In genomic region chr22:21855715-21856114, GRCh38 we compare ENCODE assay signal across 23 cellular contexts. TPM values are rescaled to one million over a fixed set of nuclear protein-coding genes. Genes with fewer than 3 reads are reported as not detected.
DNase-seq lines count a peak whose midpoint lies in the region; ATAC-seq and TF ChIP-seq lines count a peak whose summit lies in the region.
"Had no signal": no experiment of that assay in that cellular context is flagged by ENCODE, and none has a peak within 500 bp of the region (broad histone marks: within the 10 kb centered on the region; RNA-seq: fewer than 3 reads in every experiment).

No MANE protein-coding gene starts in this region.

- H3K4me1 ChIP-seq in cardiac muscle cell (ENCODE audit: low read depth), result peaks cover 29% of the 10 kb centered on the region
- H3K4me1 ChIP-seq in psoas muscle, result peaks cover 52% of the 10 kb centered on the region
- peaks cover 3% of the 10 kb centered on the region; the same call in 1 of the 2 replicates for H3K4me1 ChIP-seq in HAP-1

- H3K9me3 ChIP-seq in cardiac muscle cell (ENCODE audit: low read depth) (no peaks in the 10 kb centered on the region), psoas muscle (no peaks in the 10 kb centered on the region), HAP-1 (no peaks in the 10 kb centered on the region)
- H3K9me3 ChIP-seq: sigmoid colon had no signal

- H3K4me3 ChIP-seq in cardiac muscle cell (no peak overlapping the region), brain microvascular endothelial cell (ENCODE audit: low read depth, low read length) (no peak overlapping the region), psoas muscle (no peak overlapping the region), HAP-1 (no peak overlapping the region)
- H3K4me3 ChIP-seq: sigmoid colon had no signal

- TF ChIP-seq CTCF in cardiac muscle cell (IDR thresholded peaks at IDR 0.05; ENCODE audit: low read depth, low read length), result no peak
- no peak for TF ChIP-seq CTCF in brain microvascular endothelial cell (IDR thresholded peaks at IDR 0.05; ENCODE audit: low read depth, low read length, missing control alignments)
- TF ChIP-seq CTCF in psoas muscle (IDR thresholded peaks at IDR 0.05), result no peak

- H3K27me3 ChIP-seq in cardiac muscle cell (no peaks in the 10 kb centered on the region), brain microvascular endothelial cell (replicated peaks) (no peaks in the 10 kb centered on the region), psoas muscle (ENCODE audit: insufficient read depth in 3 of 3, low read length in 2 of 3) (no peaks in the 10 kb centered on the region), HAP-1 (ENCODE audit: low read depth) (no peaks in the 10 kb centered on the region)
- H3K27me3 ChIP-seq: sigmoid colon had no signal

- in situ Hi-C loops in brain microvascular endothelial cell (cut with HindIII; ENCODE audit: low pct_ligation_motif_present, low sequenced_read_pairs), result no loop called here
- in situ Hi-C loops in HAP-1 (cut with MboI; ENCODE audit: low sequenced_read_pairs), result no loop called here

- no peaks in the 10 kb centered on the region for H3K36me3 ChIP-seq in cardiac muscle cell
- H3K36me3 ChIP-seq in brain microvascular endothelial cell (replicated peaks), result no peaks in the 10 kb centered on the region
- peaks cover 0 to 5% of the 10 kb centered on the region in 2 donors for H3K36me3 ChIP-seq in psoas muscle (ENCODE audit: insufficient read depth in 1 of 2, low read depth in 1 of 2)
- H3K36me3 ChIP-seq in HAP-1 (replicated peaks), result peaks cover 15% of the 10 kb centered on the region; the same call in 1 of the 2 replicates
- H3K36me3 ChIP-seq: sigmoid colon had no signal

- 65 to 70% (median 67%) methylated on average over 5 of the region's 5 CpGs for WGBS in psoas muscle, 3 donors

- H3K27ac ChIP-seq in cardiac muscle cell (peak overlapping the region; percentile 40), brain microvascular endothelial cell (peak overlapping the region; percentile 6), psoas muscle (peak overlapping the region; percentile 3)
- H3K27ac ChIP-seq: epithelial cell of prostate, sigmoid colon had no signal

- intact Hi-C loops in cardiac septum (cut with DNase I) (no loop called here), psoas muscle (cut with DNase I) (no loop called here)

- DNase-seq in cardiac muscle cell (ENCODE audit: low read depth in 1 of 2, low spot score in 1 of 2) (peak in 1 of 2 donors; percentile 31), cardiac septum (ENCODE audit: low spot score) (no peak), MV-4-11 (lab: John Stamatoyannopoulos, UW) (peak; percentile 65), brain microvascular endothelial cell (no peak), psoas muscle (no peak), COLO668 (lab: John Stamatoyannopoulos, UW; ENCODE audit: unreplicated experiment) (no peak), HAP-1 (ENCODE audit: low spot score in 2 of 2) (no peak), retina (no peak)
- DNase-seq: activated CD4-positive, alpha-beta T cell treated with anti-CD3 and anti-CD28 coated beads, Interleukin-2, amount 50 U/mL, for 4 hours; activated naive CD8-positive, alpha-beta T cell treated with anti-CD3 and anti-CD28 coated beads, Interleukin-2, amount 10 ng/mL, durations not matched to agents 7 days and 5 days; activated T-cell treated with anti-CD3 and anti-CD28 coated beads, Interleukin-2, amount 50 U/mL, for 4 hours; dermis blood vessel endothelial cell; foreskin melanocyte; GOT3; KBM-7; kidney glomerular epithelial cell; NCI-H1105 treated with DMSO at 0.1 percent for 48 hours; NCI-H2107; NCI-H69; RPMI8226; sigmoid colon; T-cell had no signal

- peak in 1 of 4 donors; percentile 26 for ATAC-seq in psoas muscle
- ATAC-seq: activated T-cell treated with anti-CD3 and anti-CD28 coated beads, Interleukin-2, amount 50 U/mL, for 4 hours; T-cell had no signal

RNA-seq across cellular contexts. Expression of gene MAPK1, which starts 11.7 kb away (rescaled TPM):
- total RNA-seq in cardiac muscle cell, result 32.7 and 73.2 TPM in 2 replicates
- polyA plus RNA-seq in cardiac muscle cell, result 72.1 and 92.5 TPM in 2 replicates
- total RNA-seq in cardiac septum, result 124 TPM
- total RNA-seq in psoas muscle, result 100 to 1,000 TPM in 1 of 4 donors, 10 to 100 TPM in 3; 78.3 to 101 (median 96.9) TPM
- 10 to 100 TPM; 11.0 to 64.1 (median 14.8) TPM for polyA plus RNA-seq in psoas muscle
